12 cellular contexts compared by ENCODE assay signal in the genomic region with DNA sequence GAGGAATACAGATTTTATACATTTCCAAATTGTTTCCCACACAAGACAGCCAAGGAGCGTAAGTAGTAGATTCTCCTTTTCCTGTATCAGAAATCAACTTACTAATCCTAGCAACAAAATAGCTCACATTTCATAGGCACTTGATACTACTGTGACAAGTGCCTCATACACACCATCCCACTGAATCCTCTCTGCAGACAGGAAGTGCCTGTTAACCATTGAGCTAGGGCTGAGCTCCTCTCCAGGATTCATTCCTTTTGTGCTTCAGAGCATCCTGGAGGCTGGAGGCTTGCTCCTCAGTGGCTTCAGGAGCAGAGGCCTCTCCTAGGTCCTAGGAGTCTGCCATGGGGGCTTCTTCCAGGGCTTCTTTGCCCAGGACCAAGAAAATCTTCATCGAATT.
"Had no signal": no experiment of that assay in that cellular context is flagged by ENCODE, and none has a peak within 500 bp of the region (broad histone marks: within the 10 kb centered on the region; RNA-seq: fewer than 3 reads in every experiment).

No MANE protein-coding gene starts in this region.

- H3K4me1 ChIP-seq: foreskin keratinocyte had no signal

- H3K27ac ChIP-seq: coronary artery, foreskin keratinocyte had no signal

- H3K27ac Mint-ChIP-seq: activated naive CD4-positive, alpha-beta T cell treated with anti-CD3 and anti-CD28 coated beads, Interleukin-2, amount 50 U/mL, for 24 hours; nephron progenitor cell; stimulated activated naive CD8-positive, alpha-beta T cell treated with anti-CD3 and anti-CD28 coated beads, Interleukin-15, Interleukin-2, amounts not matched to agents 100 ng/mL and 50 ng/mL, for 24 hours had no signal

- H3K4me3 ChIP-seq: coronary artery had no signal

- DNase-seq: activated CD4-positive, CD25-positive, alpha-beta regulatory T cell; activated effector memory CD4-positive, alpha-beta T cell treated with Interleukin-2 at 50 U/mL for 16 hours; effector CD4-positive, alpha-beta T cell; foreskin keratinocyte; nephron progenitor cell; stimulated activated CD4-positive, alpha-beta T cell treated with anti-CD3 and anti-CD28 coated beads, Interleukin-2, amount 100 ng/mL, for 48 hours; stimulated activated CD8-positive, alpha-beta memory T cell treated with anti-CD3 and anti-CD28 coated beads, Interleukin-4, amount 100 ng/mL, for 48 hours had no signal

- H3K4me3 Mint-ChIP-seq: activated naive CD4-positive, alpha-beta T cell treated with anti-CD3 and anti-CD28 coated beads, Interleukin-2, amount 50 U/mL, for 24 hours; nephron progenitor cell; stimulated activated naive CD8-positive, alpha-beta T cell treated with anti-CD3 and anti-CD28 coated beads, Interleukin-15, Interleukin-2, amounts not matched to agents 100 ng/mL and 50 ng/mL, for 24 hours had no signal

- H3K36me3 Mint-ChIP-seq: activated naive CD4-positive, alpha-beta T cell treated with anti-CD3 and anti-CD28 coated beads, Interleukin-2, amount 50 U/mL, for 24 hours had no signal

- H3K9me3 Mint-ChIP-seq: activated naive CD4-positive, alpha-beta T cell treated with anti-CD3 and anti-CD28 coated beads, Interleukin-2, amount 50 U/mL, for 24 hours; stimulated activated naive CD8-positive, alpha-beta T cell treated with anti-CD3 and anti-CD28 coated beads, Interleukin-15, Interleukin-2, amounts not matched to agents 100 ng/mL and 50 ng/mL, for 24 hours had no signal

- ATAC-seq: foreskin keratinocyte, left lobe of liver, sciatic nerve had no signal

- H3K4me1 Mint-ChIP-seq: activated naive CD4-positive, alpha-beta T cell treated with anti-CD3 and anti-CD28 coated beads, Interleukin-2, amount 50 U/mL, for 24 hours; nephron progenitor cell had no signal
